ENCODE assay signal across 27 cellular contexts in genomic region chr12:23217158-23217557, GRCh38.
DNase-seq lines count a peak whose midpoint lies in the region; ATAC-seq, FAIRE-seq and TF ChIP-seq lines count a peak whose summit lies in the region.
"Had no signal": no experiment of that assay in that cellular context is flagged by ENCODE, and none has a peak within 500 bp of the region (broad histone marks: within the 10 kb centered on the region; RNA-seq: fewer than 3 reads in every experiment).

No MANE protein-coding gene starts in this region.

- TF ChIP-seq CTCF in OCI-LY3 (IDR thresholded peaks at IDR 0.05; ENCODE audit: low read depth, low read length) (peak; percentile 44), endothelial cell of umbilical vein (IDR thresholded peaks at IDR 0.05; ENCODE audit: extremely low read depth in 1 of 2, insufficient read depth in 1 of 2, low read depth in 1 of 2, low read length in 2 of 2) (peak in 1 of 2 donors; percentile 3), nephron progenitor cell (IDR thresholded peaks at IDR 0.05) (no peak)

- H3K27ac Mint-ChIP-seq in nephron progenitor cell: peak overlapping the region; percentile 88
- H3K27ac Mint-ChIP-seq: activated naive CD8-positive, alpha-beta T cell; memory B cell; stimulated activated naive CD8-positive, alpha-beta T cell treated with anti-CD3 and anti-CD28 coated beads, Interleukin-15, Interleukin-2, amounts not matched to agents 100 ng/mL and 50 ng/mL, for 24 hours; WTC11 had no signal

- peak; percentile 5 for DNase-seq in DMS 273 (lab: John Stamatoyannopoulos, UW; ENCODE audit: unreplicated experiment)
- DNase-seq in DMS 273 treated with DMSO at 0.1 percent for 48 hours (lab: John Stamatoyannopoulos, UW): no peak
- DNase-seq in endothelial cell of umbilical vein (ENCODE audit: low read depth, low spot score): peak; percentile 21
- no peak for DNase-seq in nephron progenitor cell
- DNase-seq in NCI-H2107 treated with DMSO at 0.1 percent for 48 hours (lab: John Stamatoyannopoulos, UW; ENCODE audit: unreplicated experiment): no peak
- no peak for DNase-seq in activated CD4-positive, alpha-beta T cell treated with anti-CD3 and anti-CD28 coated beads for 1 hour
- DNase-seq: 8988T; activated CD4-positive, alpha-beta T cell treated with anti-CD3 and anti-CD28 coated beads, Interleukin-2, amount 50 U/mL, for 1 hour; activated effector memory CD4-positive, alpha-beta T cell treated with Interleukin-2 at 50 U/mL for 16 hours; activated T-cell treated with anti-CD3 and anti-CD28 coated beads, Interleukin-2, amount 50 U/mL, for 1 hour; HCEC 1CT; left colon; NCI-H446 treated with DMSO at 0.1 percent for 48 hours; Peyer's patch; right cardiac atrium; SHP77 treated with DMSO at 0.1 percent for 48 hours; stimulated activated CD8-positive, alpha-beta memory T cell treated with anti-CD3 and anti-CD28 coated beads, Interleukin-4, amount 100 ng/mL, for 48 hours; SW 1271; T1000; testis had no signal

- dilution Hi-C loops in endothelial cell of umbilical vein (cut with MboI; ENCODE audit: extremely low pct_ligation_motif_present, low sequenced_read_pairs): no loop called here

- no peak for TF ChIP-seq POLR2A in endothelial cell of umbilical vein (IDR thresholded peaks at IDR 0.05; ENCODE audit: low read depth, low read length)

- H3K27me3 ChIP-seq in OCI-LY3 (ENCODE audit: low read depth, low read length): no peaks in the 10 kb centered on the region
- no peaks in the 10 kb centered on the region for H3K27me3 ChIP-seq in endothelial cell of umbilical vein (ENCODE audit: control insufficient read depth in 2 of 2, insufficient read depth in 2 of 2, low read length in 2 of 2)
- H3K27me3 ChIP-seq: Peyer's patch, testis had no signal

- POLR2A ChIA-PET in endothelial cell of umbilical vein (lab: Charles Lee): no interaction called here

- ATAC-seq in HG03135 (IDR thresholded peaks at IDR 0.05; ENCODE audit: unreplicated experiment): no peak
- ATAC-seq: left colon, right cardiac atrium, WTC11 had no signal

- H2AFZ ChIP-seq in OCI-LY3 (ENCODE audit: low read depth, low read length): no peak overlapping the region
- no peak overlapping the region for H2AFZ ChIP-seq in endothelial cell of umbilical vein (ENCODE audit: low read depth, low read length)

- no peak overlapping the region for H3K27ac ChIP-seq in OCI-LY3 (ENCODE audit: low read length)
- H3K27ac ChIP-seq in endothelial cell of umbilical vein (ENCODE audit: insufficient read depth, low read depth, low read length): no peak overlapping the region
- H3K27ac ChIP-seq: epithelial cell of prostate, Peyer's patch, testis had no signal

- H3K4me1 Mint-ChIP-seq in nephron progenitor cell: peaks cover 70% of the 10 kb centered on the region
- H3K4me1 Mint-ChIP-seq: memory B cell had no signal

- no TSS peak for BruUV-seq in endothelial cell of umbilical vein (replicated peaks; lab: Mats Ljungman, UMichigan)

- no peak overlapping the region for H3K4me2 ChIP-seq in OCI-LY3 (ENCODE audit: low read length)
- no peak overlapping the region for H3K4me2 ChIP-seq in endothelial cell of umbilical vein (ENCODE audit: insufficient read depth, low read length)

- H3K9ac ChIP-seq in OCI-LY3 (ENCODE audit: low read length): no peak overlapping the region
- H3K9ac ChIP-seq in endothelial cell of umbilical vein (replicated peaks; ENCODE audit: extremely low read depth, insufficient read depth, low read length): no peak overlapping the region

- H4K20me1 ChIP-seq in OCI-LY3 (ENCODE audit: insufficient read depth, low read length): no peaks in the 10 kb centered on the region
- H4K20me1 ChIP-seq in endothelial cell of umbilical vein (replicated peaks; ENCODE audit: control insufficient read depth, extremely low read depth, insufficient read depth, low read length): no peaks in the 10 kb centered on the region

- H3K9me3 ChIP-seq in OCI-LY3 (ENCODE audit: insufficient read depth, low read length) (no peaks in the 10 kb centered on the region), endothelial cell of umbilical vein (replicated peaks; ENCODE audit: control insufficient read depth, insufficient read depth, low read length) (no peaks in the 10 kb centered on the region)
- H3K9me3 ChIP-seq: testis had no signal

- H3K36me3 Mint-ChIP-seq in nephron progenitor cell (ENCODE audit: low read depth): peaks cover 15% of the 10 kb centered on the region

- no peaks in the 10 kb centered on the region for H3K36me3 ChIP-seq in OCI-LY3 (replicated peaks; ENCODE audit: low read depth, low read length)
- H3K36me3 ChIP-seq in endothelial cell of umbilical vein (ENCODE audit: control insufficient read depth in 2 of 2, extremely low read depth in 1 of 2, insufficient read depth in 2 of 2, low read length in 2 of 2): no peaks in the 10 kb centered on the region
- H3K36me3 ChIP-seq: Peyer's patch had no signal

- peaks cover 32% of the 10 kb centered on the region for H3K9me3 Mint-ChIP-seq in nephron progenitor cell

- intact Hi-C loops in endothelial cell of umbilical vein (cut with micrococcal nuclease): no loop called here

- H3K4me1 ChIP-seq in OCI-LY3 (ENCODE audit: low read length) (no peaks in the 10 kb centered on the region), endothelial cell of umbilical vein (ENCODE audit: control insufficient read depth, extremely low read depth, insufficient read depth, low read length) (no peaks in the 10 kb centered on the region)
- H3K4me1 ChIP-seq: Peyer's patch, testis had no signal

- peak overlapping the region; percentile 10 for H3K4me3 Mint-ChIP-seq in nephron progenitor cell
- H3K4me3 Mint-ChIP-seq: activated naive CD8-positive, alpha-beta T cell; memory B cell; stimulated activated naive CD8-positive, alpha-beta T cell treated with anti-CD3 and anti-CD28 coated beads, Interleukin-15, Interleukin-2, amounts not matched to agents 100 ng/mL and 50 ng/mL, for 24 hours; WTC11 had no signal

- H3K79me2 ChIP-seq in OCI-LY3 (ENCODE audit: low read length) (no peaks in the 10 kb centered on the region), endothelial cell of umbilical vein (ENCODE audit: control insufficient read depth, insufficient read depth, low read length) (no peaks in the 10 kb centered on the region)

- peaks cover 3% of the 10 kb centered on the region for H3K27me3 Mint-ChIP-seq in nephron progenitor cell (ENCODE audit: low read depth, poor library complexity)
- H3K27me3 Mint-ChIP-seq: activated naive CD8-positive, alpha-beta T cell; stimulated activated naive CD8-positive, alpha-beta T cell treated with anti-CD3 and anti-CD28 coated beads, Interleukin-15, Interleukin-2, amounts not matched to agents 100 ng/mL and 50 ng/mL, for 24 hours had no signal

- CTCF ChIA-PET in endothelial cell of umbilical vein (lab: Charles Lee): no interaction called here

- no peaks in the 10 kb centered on the region for H3K9me1 ChIP-seq in endothelial cell of umbilical vein (replicated peaks; ENCODE audit: control insufficient read depth, extremely low read depth, insufficient read depth, low read length)

- H3K4me3 ChIP-seq in OCI-LY3 (ENCODE audit: low read length) (no peak overlapping the region), endothelial cell of umbilical vein (replicated peaks in 1 of 3; ENCODE audit: insufficient read depth in 1 of 3, low read depth in 1 of 3, low read length in 3 of 3) (no peak overlapping the region)
- H3K4me3 ChIP-seq: Peyer's patch, testis had no signal

- FAIRE-seq in endothelial cell of umbilical vein (lab: Jason Lieb, UNC): no peak

TF ChIP-seq in endothelial cell of umbilical vein, 7 proteins besides CTCF, POLR2A, EP300 and RAD21:
- TF ChIP-seq FOS (IDR thresholded peaks at IDR 0.05; ENCODE audit: borderline replicate concordance, insufficient read depth, low read length): no peak

Comparison
In these comparisons a context has a peak if more than half of its experiments do, and no peak if none do; other contexts are left out.
1. DNase-seq: peak in DMS 273 (single experiment) and endothelial cell of umbilical vein (single experiment); none in DMS 273 treated with DMSO at 0.1 percent for 48 hours (single experiment), nephron progenitor cell (single experiment), NCI-H2107 treated with DMSO at 0.1 percent for 48 hours (single experiment) and activated CD4-positive, alpha-beta T cell treated with anti-CD3 and anti-CD28 coated beads for 1 hour (single experiment).